In genomic region chr22:47805394-47805935, GRCh38 we compare ENCODE assay signal across 15 cellular contexts.
DNase-seq lines count a peak whose midpoint lies in the region; TF ChIP-seq lines count a peak whose summit lies in the region.
"Had no signal": no experiment of that assay in that cellular context is flagged by ENCODE, and none has a peak within 500 bp of the region (broad histone marks: within the 10 kb centered on the region; RNA-seq: fewer than 3 reads in every experiment).

No MANE protein-coding gene starts in this region.

- no peak overlapping the region for H3K4me3 Mint-ChIP-seq in osteocyte (ENCODE audit: unreplicated experiment)
- H3K4me3 Mint-ChIP-seq: CD8-positive, alpha-beta T cell had no signal

- no peaks in the 10 kb centered on the region for H3K36me3 Mint-ChIP-seq in osteocyte (ENCODE audit: unreplicated experiment)
- H3K36me3 Mint-ChIP-seq: CD8-positive, alpha-beta T cell had no signal

- H3K27me3 ChIP-seq in ovary = no peaks in the 10 kb centered on the region
- H3K27me3 ChIP-seq in ascending aorta = no peaks in the 10 kb centered on the region

- 96 to 97% (median 96%) methylated on average over 6 of the region's 6 CpGs for WGBS in ovary, 3 donors

- intact Hi-C loops in ovary (cut with DNase I) (no loop called here), ascending aorta (cut with DNase I) (no loop called here)

- H3K27ac ChIP-seq in coronary artery (no peak overlapping the region), ovary (no peak overlapping the region), ascending aorta (no peak overlapping the region)
- H3K27ac ChIP-seq: BLaER1, GM23248 had no signal

- no peaks in the 10 kb centered on the region for H3K4me1 ChIP-seq in ovary (ENCODE audit: insufficient read depth)
- no peaks in the 10 kb centered on the region for H3K4me1 ChIP-seq in ascending aorta
- H3K4me1 ChIP-seq: HAP-1 had no signal

- H3K9me3 ChIP-seq in ovary (peaks cover 0 to 7% of the 10 kb centered on the region in 2 donors), ascending aorta (no peaks in the 10 kb centered on the region)
- H3K9me3 ChIP-seq: BLaER1, HAP-1 had no signal

- TF ChIP-seq CTCF in coronary artery (IDR thresholded peaks at IDR 0.05) = no peak
- TF ChIP-seq CTCF in osteocyte (IDR thresholded peaks at IDR 0.05) = no peak
- no peak for TF ChIP-seq CTCF in ovary (IDR thresholded peaks at IDR 0.05)
- no peak for TF ChIP-seq CTCF in ascending aorta (IDR thresholded peaks at IDR 0.05)

- H3K36me3 ChIP-seq in ovary (no peaks in the 10 kb centered on the region), ascending aorta (no peaks in the 10 kb centered on the region)
- H3K36me3 ChIP-seq: BLaER1, HAP-1 had no signal

- DNase-seq in activated effector memory CD4-positive, alpha-beta T cell treated with anti-CD3 and anti-CD28 coated beads, Interleukin-2, amount 50 U/mL, for 16 hours = peak; percentile 33
- DNase-seq in activated effector memory CD4-positive, alpha-beta T cell treated with Interleukin-2 at 50 U/mL for 16 hours = no peak
- peak; percentile 36 for DNase-seq in coronary artery (ENCODE audit: low spot score)
- DNase-seq in osteocyte (ENCODE audit: extremely low spot score, unreplicated experiment) = peak; percentile 60
- DNase-seq in ovary = no peak
- DNase-seq in T-helper 1 cell = no peak
- DNase-seq in ascending aorta (ENCODE audit: low spot score in 2 of 2) = no peak
- DNase-seq: 8988T, Calu3, DMS79 treated with DMSO at 0.1 percent for 48 hours, GF-D8, GM23248 had no signal

- H3K4me3 ChIP-seq in coronary artery (no peak overlapping the region), ovary (no peak overlapping the region), ascending aorta (no peak overlapping the region)
- H3K4me3 ChIP-seq: BLaER1, GM23248, HAP-1 had no signal

- H3K27me3 Mint-ChIP-seq in osteocyte (ENCODE audit: unreplicated experiment) = no peaks in the 10 kb centered on the region

- H3K9me3 Mint-ChIP-seq in osteocyte (ENCODE audit: unreplicated experiment) = peaks cover 7% of the 10 kb centered on the region
- H3K9me3 Mint-ChIP-seq: CD8-positive, alpha-beta T cell had no signal

- H3K27ac Mint-ChIP-seq in osteocyte (ENCODE audit: unreplicated experiment) = no peak overlapping the region
- H3K27ac Mint-ChIP-seq: CD8-positive, alpha-beta T cell had no signal

- no peak for TF ChIP-seq EP300 in ovary (IDR thresholded peaks at IDR 0.05)

- no peak for TF ChIP-seq POLR2A in ovary (IDR thresholded peaks at IDR 0.05)

- H3K4me1 Mint-ChIP-seq in osteocyte (ENCODE audit: unreplicated experiment) = no peaks in the 10 kb centered on the region

Comparison
In these comparisons a context has a peak if more than half of its experiments do, and no peak if none do; other contexts are left out.
1. DNase-seq: peak in activated effector memory CD4-positive, alpha-beta T cell treated with anti-CD3 and anti-CD28 coated beads, Interleukin-2, amount 50 U/mL, for 16 hours (single experiment), coronary artery (single experiment) and osteocyte (single experiment); none in activated effector memory CD4-positive, alpha-beta T cell treated with Interleukin-2 at 50 U/mL for 16 hours (single experiment), ovary (0 of 5), T-helper 1 cell (0 of 5) and ascending aorta (0 of 2).